In the genomic region with DNA sequence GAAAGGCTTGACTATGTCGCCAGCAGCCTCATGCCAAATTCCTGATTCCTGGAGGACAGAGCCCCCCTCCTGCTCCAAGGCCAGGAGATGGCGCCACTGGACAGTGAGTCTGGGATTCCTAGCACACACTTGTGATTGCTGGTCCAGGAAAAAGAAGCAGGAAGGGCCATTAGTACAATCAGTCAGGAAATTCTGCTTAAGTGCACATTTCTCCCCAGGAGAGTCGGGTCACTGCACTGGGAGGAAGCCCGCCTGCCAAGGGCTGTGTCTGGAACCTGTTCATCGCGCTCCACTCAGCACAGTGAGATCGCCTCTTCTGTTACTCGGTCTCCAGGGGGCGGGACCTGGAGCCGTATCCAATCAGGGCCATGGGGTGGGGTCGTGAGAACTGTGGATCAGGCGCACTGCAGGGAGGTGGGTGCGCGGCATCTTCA, we compare ENCODE assay signal across 9 cellular contexts.
A peak's percentile ranks its signal among the peaks of the same experiment; 100 is the strongest.
DNase-seq lines count a peak whose midpoint lies in the region; ATAC-seq and TF ChIP-seq lines count a peak whose summit lies in the region.
"Had no signal": no experiment of that assay in that cellular context is flagged by ENCODE, and none has a peak within 500 bp of the region (broad histone marks: within the 10 kb centered on the region; RNA-seq: fewer than 3 reads in every experiment).

No MANE protein-coding gene starts in this region.

- no peak overlapping the region for H3K18ac ChIP-seq in mesendoderm (ENCODE audit: low read length)

- H3K27me3 ChIP-seq in mesendoderm (ENCODE audit: insufficient read depth, low read length, poor library complexity), result no peaks in the 10 kb centered on the region

- no peak overlapping the region for H4K8ac ChIP-seq in mesendoderm (ENCODE audit: low read depth, low read length)

- H3K4me3 ChIP-seq in epithelial cell of esophagus (ENCODE audit: low read length) (peak overlapping the region; percentile 29), mesendoderm (ENCODE audit: low read length) (no peak overlapping the region)
- H3K4me3 ChIP-seq: A549 had no signal

- ATAC-seq in GM21515 (IDR thresholded peaks at IDR 0.05; ENCODE audit: unreplicated experiment), result no peak
- ATAC-seq: A549 had no signal

- WGBS in mesendoderm (ENCODE audit: extremely low coverage, insufficient coverage, low lambda C conversion rate), result no CpG with 5 or more reads among the region's 14 CpGs

- TF ChIP-seq CTCF in epithelial cell of esophagus (IDR thresholded peaks at IDR 0.05; ENCODE audit: insufficient read depth, low read depth, low read length, missing control alignments), result peak; percentile 67

- DNase-seq in NCI-H1417 (lab: John Stamatoyannopoulos, UW) (peak; percentile 5 to 53 (median 39)), NCI-H1417 treated with DMSO at 0.1 percent for 48 hours (lab: John Stamatoyannopoulos, UW) (no peak), OCI-M1 (lab: John Stamatoyannopoulos, UW) (peak; percentile 48), epithelial cell of esophagus (ENCODE audit: low read depth) (peak; percentile 55), mesendoderm (peak; percentile 86), superior temporal gyrus (ENCODE audit: extremely low spot score) (peak; percentile 83), NCI-H774 (lab: John Stamatoyannopoulos, UW) (no peak)

- no peak overlapping the region for H2AK5ac ChIP-seq in mesendoderm (ENCODE audit: low read length)

- no peak overlapping the region for H2BK15ac ChIP-seq in mesendoderm (replicated peaks; ENCODE audit: low read depth)

- no peak overlapping the region for H3K23ac ChIP-seq in mesendoderm (ENCODE audit: low read length)

- no peaks in the 10 kb centered on the region for H3K79me2 ChIP-seq in mesendoderm (ENCODE audit: control insufficient read depth, insufficient read depth, low read length)

- no peaks in the 10 kb centered on the region for H3K79me1 ChIP-seq in mesendoderm (ENCODE audit: low read length)

- H4K5ac ChIP-seq in mesendoderm (ENCODE audit: low read length), result no peak overlapping the region

- no peak overlapping the region for H3K27ac ChIP-seq in mesendoderm (ENCODE audit: low read depth, low read length)
- H3K27ac ChIP-seq: A549 had no signal

- H3K4ac ChIP-seq in mesendoderm (ENCODE audit: low read depth, low read length), result no peak overlapping the region

- H3K36me3 ChIP-seq in mesendoderm (ENCODE audit: control insufficient read depth, insufficient read depth, low read length), result no peaks in the 10 kb centered on the region

- H3K56ac ChIP-seq in mesendoderm (ENCODE audit: low read length), result no peak overlapping the region

- H3K9ac ChIP-seq in mesendoderm (ENCODE audit: low read length), result no peak overlapping the region

- no peaks in the 10 kb centered on the region for H3K4me1 ChIP-seq in mesendoderm (ENCODE audit: control insufficient read depth, low read depth, low read length)
- H3K4me1 ChIP-seq: A549 had no signal

- no peak overlapping the region for H2BK120ac ChIP-seq in mesendoderm (ENCODE audit: low read depth, low read length)

- peak overlapping the region; percentile 40 for H3K4me2 ChIP-seq in mesendoderm (ENCODE audit: low read length)
- H3K4me2 ChIP-seq: A549 had no signal

- H2BK5ac ChIP-seq in mesendoderm (ENCODE audit: low read length), result no peak overlapping the region

Comparison
In these comparisons a context has a peak if more than half of its experiments do, and no peak if none do; other contexts are left out.
1. DNase-seq: peak in NCI-H1417 (3 of 3), OCI-M1 (single experiment), epithelial cell of esophagus (single experiment), mesendoderm (single experiment) and superior temporal gyrus (single experiment); none in NCI-H1417 treated with DMSO at 0.1 percent for 48 hours (single experiment) and NCI-H774 (single experiment).